8 cellular contexts compared by ENCODE assay signal in genomic region chr3:141877911-141878310, GRCh38. TPM values are rescaled to one million over a fixed set of nuclear protein-coding genes. Genes with fewer than 3 reads are reported as not detected.
DNase-seq lines count a peak whose midpoint lies in the region; FAIRE-seq and TF ChIP-seq lines count a peak whose summit lies in the region.

No MANE protein-coding gene starts in this region.

- H3K4me3 Mint-ChIP-seq in Calu3 (ENCODE audit: low read depth, unreplicated experiment): peak overlapping the region; percentile 99

- DNase-seq in Calu3 (no peak), LNCaP clone FGC (ENCODE audit: low read depth) (no peak), brain microvascular endothelial cell (no peak), SHP77 (lab: John Stamatoyannopoulos, UW) (no peak), T-helper 9 cell (no peak), urothelium cell line (ENCODE audit: low spot score) (no peak)
- DNase-seq in activated CD8-positive, alpha-beta memory T cell treated with anti-CD3 and anti-CD28 coated beads, Interleukin-2, amount 50 U/mL, for 48 hours: no peak

- peaks cover 43% of the 10 kb centered on the region for H3K36me3 Mint-ChIP-seq in Calu3 (ENCODE audit: insufficient read depth, unreplicated experiment)

- no peaks in the 10 kb centered on the region for H3K9me3 Mint-ChIP-seq in Calu3 (ENCODE audit: low read depth, unreplicated experiment)

- H3K27me3 ChIP-seq in brain microvascular endothelial cell (replicated peaks) (no peaks in the 10 kb centered on the region), mononuclear cell (ENCODE audit: insufficient read depth, low read length) (no peaks in the 10 kb centered on the region)

- no peaks in the 10 kb centered on the region for H3K27me3 Mint-ChIP-seq in Calu3 (ENCODE audit: unreplicated experiment)

- peak overlapping the region; percentile 88 for H3K27ac ChIP-seq in brain microvascular endothelial cell

- intact Hi-C loops in Calu3 (cut with micrococcal nuclease; ENCODE audit: unreplicated experiment): loop anchor here (10.0 kb wide), 1 partner anchor 583 kb away; no protein-coding TSS in a partner anchor

- CTCF ChIA-PET in Calu3 (lab: Charles Lee): interaction anchor here (0.5 to 1.2 kb wide), 4 partner anchors 9 to 459 kb away, joined by 3 to 9 read pairs (median 3); partner anchors contain the start of gene RNF7

- FAIRE-seq in urothelium cell line (lab: Jason Lieb, UNC): no peak

- H3K4me1 Mint-ChIP-seq in Calu3 (ENCODE audit: low read depth, unreplicated experiment): peaks cover 49% of the 10 kb centered on the region

- TF ChIP-seq CTCF in Calu3 (IDR thresholded peaks at IDR 0.05; ENCODE audit: unreplicated experiment): no peak
- TF ChIP-seq CTCF in LNCaP clone FGC (IDR thresholded peaks at IDR 0.05; ENCODE audit: control insufficient read depth, extremely low read depth, insufficient read depth): no peak
- TF ChIP-seq CTCF in brain microvascular endothelial cell (IDR thresholded peaks at IDR 0.05; ENCODE audit: low read depth, low read length, missing control alignments): no peak

- H3K4me1 ChIP-seq in mononuclear cell (ENCODE audit: insufficient read depth, low read length): peaks cover 29% of the 10 kb centered on the region

- in situ Hi-C loops in brain microvascular endothelial cell (cut with HindIII; ENCODE audit: low pct_ligation_motif_present, low sequenced_read_pairs): no loop called here

- H3K9me3 ChIP-seq in mononuclear cell (ENCODE audit: low read depth, low read length): no peaks in the 10 kb centered on the region

- peaks cover 1% of the 10 kb centered on the region for H3K36me3 ChIP-seq in brain microvascular endothelial cell (replicated peaks)

- no TSS peak for BruUV-seq in Calu3 (replicated peaks; lab: Mats Ljungman, UMichigan)

- H3K4me3 ChIP-seq in LNCaP clone FGC (ENCODE audit: low read depth, low read length): peak overlapping the region; percentile 82
- peak overlapping the region; percentile 81 for H3K4me3 ChIP-seq in brain microvascular endothelial cell (ENCODE audit: low read depth, low read length)
- H3K4me3 ChIP-seq in mononuclear cell (ENCODE audit: low read length): peak overlapping the region; percentile 54

- H3K27ac Mint-ChIP-seq in Calu3 (ENCODE audit: unreplicated experiment): peak overlapping the region; percentile 90

RNA-seq across cellular contexts. Expression of gene ATP1B3, which starts 1.5 kb away (rescaled TPM):
- total RNA-seq in Calu3 (2022) (140 and 157 TPM in 2 replicates), mononuclear cell (16.8 TPM)
